1 cellular context compared by ENCODE assay signal in the genomic region with DNA sequence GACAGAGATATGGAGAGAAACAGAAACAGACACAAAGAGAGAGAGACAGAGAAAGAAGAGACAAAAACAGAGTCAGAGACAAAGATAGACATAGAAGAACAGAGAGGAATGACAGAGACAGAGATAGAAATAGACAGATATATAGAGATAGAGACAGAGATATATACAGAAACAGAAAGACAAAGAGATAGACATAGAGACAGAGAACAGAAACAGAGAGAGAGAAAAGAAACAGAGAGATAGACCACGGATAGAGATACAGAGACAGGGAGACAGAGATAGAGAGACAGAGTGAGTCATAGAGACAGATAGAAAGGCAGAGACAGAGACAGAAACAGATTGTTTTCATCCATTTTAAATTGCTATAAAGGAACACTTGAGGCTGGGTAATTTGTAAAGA.
TF ChIP-seq lines count a peak whose summit lies in the region.

No MANE protein-coding gene starts in this region.

TF ChIP-seq in K562, 482 proteins besides CTCF, POLR2A, EP300 and RAD21:
- TF ChIP-seq ZNF395 (CRISPR knock-in tag; IDR thresholded peaks at IDR 0.05) = no peak
- peak; percentile 50 for TF ChIP-seq ZNF512 (tag; IDR thresholded peaks at IDR 0.05)
